In genomic region chr6:111439169-111439568, GRCh38 we compare ENCODE assay signal across 25 cellular contexts.
"Had no signal": no experiment of that assay in that cellular context is flagged by ENCODE, and none has a peak within 500 bp of the region (broad histone marks: within the 10 kb centered on the region; RNA-seq: fewer than 3 reads in every experiment).

No MANE protein-coding gene starts in this region.

- H3K36me3 ChIP-seq: esophagus muscularis mucosa, gastroesophageal sphincter, heart left ventricle, ovary, spleen, thoracic aorta, tibial nerve, upper lobe of left lung, uterus had no signal

- H3K27me3 Mint-ChIP-seq: naive thymus-derived CD8-positive, alpha-beta T cell; stimulated activated memory B cell treated with anti-CD40 and anti-IgM and Interleukin-4, amounts not matched to agents 10 μg/mL and 1 μg/mL and 100 μg/mL, for 72 hours; stimulated activated naive CD8-positive, alpha-beta T cell treated with anti-CD3 and anti-CD28 coated beads, Interleukin-15, Interleukin-2, amounts not matched to agents 100 ng/mL and 50 ng/mL, for 24 hours had no signal

- H3K4me1 Mint-ChIP-seq: endodermal cell, nephron progenitor cell had no signal

- DNase-seq: effector CD8-positive, alpha-beta T cell; endodermal cell; foreskin keratinocyte; heart left ventricle; kidney; naive thymus-derived CD8-positive, alpha-beta T cell; nephron progenitor cell; occipital lobe; ovary; posterior cingulate gyrus; psoas muscle; right cardiac atrium; spleen; stimulated activated CD4-positive, alpha-beta T cell treated with anti-CD3 and anti-CD28 coated beads, Interleukin-4, amount 100 ng/mL, for 4 hours; upper lobe of left lung; uterus had no signal

- H3K4me1 ChIP-seq: foreskin keratinocyte, psoas muscle, tibial nerve had no signal

- H3K27me3 ChIP-seq: esophagus muscularis mucosa, foreskin keratinocyte, gastroesophageal sphincter, heart left ventricle, hepatocyte, ovary, spleen, tibial nerve, upper lobe of left lung, uterus had no signal

- H3K27ac Mint-ChIP-seq: endodermal cell; nephron progenitor cell; stimulated activated memory B cell treated with anti-CD40 and anti-IgM and Interleukin-4, amounts not matched to agents 10 μg/mL and 1 μg/mL and 100 μg/mL, for 72 hours; stimulated activated naive CD8-positive, alpha-beta T cell treated with anti-CD3 and anti-CD28 coated beads, Interleukin-15, Interleukin-2, amounts not matched to agents 100 ng/mL and 50 ng/mL, for 24 hours had no signal

- H3K9me3 ChIP-seq: esophagus muscularis mucosa, gastroesophageal sphincter, ovary, spleen, thoracic aorta, upper lobe of left lung, uterus had no signal

- H3K4me3 Mint-ChIP-seq: endodermal cell; naive thymus-derived CD8-positive, alpha-beta T cell; nephron progenitor cell; stimulated activated memory B cell treated with anti-CD40 and anti-IgM and Interleukin-4, amounts not matched to agents 10 μg/mL and 1 μg/mL and 100 μg/mL, for 72 hours; stimulated activated naive CD8-positive, alpha-beta T cell treated with anti-CD3 and anti-CD28 coated beads, Interleukin-15, Interleukin-2, amounts not matched to agents 100 ng/mL and 50 ng/mL, for 24 hours had no signal

- H3K27ac ChIP-seq: epithelial cell of prostate, esophagus muscularis mucosa, foreskin keratinocyte, gastroesophageal sphincter, heart left ventricle, hepatocyte, ovary, psoas muscle, skin epidermis, spleen, thoracic aorta, tibial nerve, upper lobe of left lung, uterus had no signal

- H3K4me3 ChIP-seq: esophagus muscularis mucosa, gastroesophageal sphincter, heart left ventricle, hepatocyte, ovary, psoas muscle, skin epidermis, spleen, thoracic aorta, tibial nerve, upper lobe of left lung, uterus had no signal
